13 cellular contexts compared by ENCODE assay signal in the genomic region with DNA sequence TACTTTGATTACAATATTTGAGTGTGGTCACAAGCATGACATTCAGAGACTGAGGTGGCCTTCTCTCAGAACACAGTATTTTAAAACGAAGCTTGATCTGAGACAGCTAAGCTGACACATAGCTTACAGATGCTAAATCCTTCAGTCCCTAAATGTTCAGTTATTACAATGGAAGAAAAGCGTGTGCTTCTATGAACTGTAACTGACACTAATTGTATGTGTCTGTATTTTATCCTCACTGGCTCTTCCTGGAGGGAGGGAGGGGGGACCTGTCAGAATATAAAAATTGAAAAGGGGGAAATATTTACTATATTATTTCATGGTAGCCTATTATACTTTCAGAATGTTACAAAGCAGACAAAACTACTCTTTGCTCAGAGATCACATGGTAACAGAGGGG.
DNase-seq lines count a peak whose midpoint lies in the region; ATAC-seq lines count a peak whose summit lies in the region.
"Had no signal": no experiment of that assay in that cellular context is flagged by ENCODE, and none has a peak within 500 bp of the region (broad histone marks: within the 10 kb centered on the region; RNA-seq: fewer than 3 reads in every experiment).

No MANE protein-coding gene starts in this region.

- ATAC-seq in HG02642 (IDR thresholded peaks at IDR 0.05; ENCODE audit: poor library complexity, unreplicated experiment), result no peak
- ATAC-seq: A549; CD8-positive, alpha-beta T cell had no signal

- DNase-seq in NCI-H2227 treated with DMSO at 0.1 percent for 48 hours (lab: John Stamatoyannopoulos, UW) (peak; percentile 2), NCI-H2227 (lab: John Stamatoyannopoulos, UW; ENCODE audit: unreplicated experiment) (no peak), SK-N-DZ (ENCODE audit: low spot score) (peak; percentile 13), T-helper 1 cell (no peak)
- DNase-seq: AML-193; Caco-2; Calu3; CD4-positive, alpha-beta T cell; CD8-positive, alpha-beta T cell; DMS79 treated with DMSO at 0.1 percent for 48 hours; GF-D8 had no signal

Comparison
In these comparisons a context has a peak if more than half of its experiments do, and no peak if none do; other contexts are left out.
1. DNase-seq: peak in NCI-H2227 treated with DMSO at 0.1 percent for 48 hours (single experiment) and SK-N-DZ (single experiment); none in NCI-H2227 (single experiment) and T-helper 1 cell (0 of 5).